ENCODE assay signal across 14 cellular contexts in genomic region chr18:76445741-76446232, GRCh38. TPM values are rescaled to one million over a fixed set of nuclear protein-coding genes. Genes with fewer than 3 reads are reported as not detected.
DNase-seq lines count a peak whose midpoint lies in the region; ATAC-seq, FAIRE-seq and TF ChIP-seq lines count a peak whose summit lies in the region.
"Had no signal": no experiment of that assay in that cellular context is flagged by ENCODE, and none has a peak within 500 bp of the region (broad histone marks: within the 10 kb centered on the region; RNA-seq: fewer than 3 reads in every experiment).

No MANE protein-coding gene starts in this region.

- DNase-seq in HT1080 (ENCODE audit: low read depth): peak; percentile 11
- DNase-seq in bronchial epithelial cell (ENCODE audit: low read depth): no peak
- peak; percentile 35 for DNase-seq in lower lobe of right lung
- DNase-seq in stimulated activated naive B cell treated with anti-CD40 and anti-IgM and Interleukin-4, amounts not matched to agents 10 μg/mL and 1 μg/mL and 100 μg/mL, for 72 hours: no peak
- DNase-seq in DMS 273 (lab: John Stamatoyannopoulos, UW; ENCODE audit: unreplicated experiment): no peak
- no peak for DNase-seq in activated CD4-positive, alpha-beta T cell treated with anti-CD3 and anti-CD28 coated beads for 48 hours
- DNase-seq in activated naive CD8-positive, alpha-beta T cell treated with anti-CD3 and anti-CD28 coated beads for 36 hours: no peak
- no peak for DNase-seq in OCI-M2 (lab: John Stamatoyannopoulos, UW; ENCODE audit: unreplicated experiment)
- DNase-seq: activated CD4-positive, alpha-beta T cell treated with anti-CD3 and anti-CD28 coated beads, Interleukin-2, amount 50 U/mL, for 48 hours; DMS79 treated with DMSO at 0.1 percent for 48 hours; midbrain; NCI-H1930; SJCRH30 had no signal

- TF ChIP-seq CTCF in bronchial epithelial cell (IDR thresholded peaks at IDR 0.05; ENCODE audit: insufficient read depth, low read length, severe bottlenecking) (no peak), lower lobe of right lung (IDR thresholded peaks at IDR 0.05) (no peak)

- peaks cover 10 to 18% of the 10 kb centered on the region in 2 donors for H3K36me3 Mint-ChIP-seq in stimulated activated naive B cell treated with anti-CD40 and anti-IgM and Interleukin-4, amounts not matched to agents 10 μg/mL and 1 μg/mL and 100 μg/mL, for 72 hours
- peaks cover 6% of the 10 kb centered on the region for H3K36me3 Mint-ChIP-seq in activated naive CD8-positive, alpha-beta T cell treated with anti-CD3 and anti-CD28 coated beads for 36 hours

- intact Hi-C loops in lower lobe of right lung (cut with DNase I): no loop called here

- H3K27me3 ChIP-seq in bronchial epithelial cell (ENCODE audit: control insufficient read depth, insufficient read depth, low read length): no peaks in the 10 kb centered on the region
- H3K27me3 ChIP-seq in lower lobe of right lung (ENCODE audit: low read depth): no peaks in the 10 kb centered on the region
- H3K27me3 ChIP-seq: SJCRH30 had no signal

- H3K9me3 Mint-ChIP-seq in stimulated activated naive B cell treated with anti-CD40 and anti-IgM and Interleukin-4, amounts not matched to agents 10 μg/mL and 1 μg/mL and 100 μg/mL, for 72 hours: no peaks in the 10 kb centered on the region
- H3K9me3 Mint-ChIP-seq in activated naive CD8-positive, alpha-beta T cell treated with anti-CD3 and anti-CD28 coated beads for 36 hours: no peaks in the 10 kb centered on the region

- H3K4me1 Mint-ChIP-seq in stimulated activated naive B cell treated with anti-CD40 and anti-IgM and Interleukin-4, amounts not matched to agents 10 μg/mL and 1 μg/mL and 100 μg/mL, for 72 hours: peaks cover 32 to 65% of the 10 kb centered on the region in 2 donors
- peaks cover 30% of the 10 kb centered on the region for H3K4me1 Mint-ChIP-seq in activated naive CD8-positive, alpha-beta T cell treated with anti-CD3 and anti-CD28 coated beads for 36 hours

- FAIRE-seq in bronchial epithelial cell (lab: Jason Lieb, UNC): peak; percentile 55

- no peak for ATAC-seq in lower lobe of right lung
- ATAC-seq in stimulated activated naive B cell treated with anti-CD40 and anti-IgM and Interleukin-4, amounts not matched to agents 10 μg/mL and 1 μg/mL and 100 μg/mL, for 72 hours (replicated peaks): no peak

- H3K9me3 ChIP-seq in lower lobe of right lung: no peaks in the 10 kb centered on the region
- H3K9me3 ChIP-seq: SJCRH30 had no signal

- H3K36me3 ChIP-seq in bronchial epithelial cell (ENCODE audit: control insufficient read depth, insufficient read depth, low read length) (peaks cover 12% of the 10 kb centered on the region), lower lobe of right lung (peaks cover 20% of the 10 kb centered on the region)
- H3K36me3 ChIP-seq: SJCRH30 had no signal

- H3K4me3 Mint-ChIP-seq in stimulated activated naive B cell treated with anti-CD40 and anti-IgM and Interleukin-4, amounts not matched to agents 10 μg/mL and 1 μg/mL and 100 μg/mL, for 72 hours: no peak overlapping the region
- no peak overlapping the region for H3K4me3 Mint-ChIP-seq in activated naive CD8-positive, alpha-beta T cell treated with anti-CD3 and anti-CD28 coated beads for 36 hours

- H3K27ac Mint-ChIP-seq in stimulated activated naive B cell treated with anti-CD40 and anti-IgM and Interleukin-4, amounts not matched to agents 10 μg/mL and 1 μg/mL and 100 μg/mL, for 72 hours: peak overlapping the region; percentile 70
- H3K27ac Mint-ChIP-seq in activated naive CD8-positive, alpha-beta T cell treated with anti-CD3 and anti-CD28 coated beads for 36 hours: no peak overlapping the region

- no peak overlapping the region for H3K27ac ChIP-seq in lower lobe of right lung
- H3K27ac ChIP-seq: HL-60, SJCRH30 had no signal

- no peaks in the 10 kb centered on the region for H3K27me3 Mint-ChIP-seq in stimulated activated naive B cell treated with anti-CD40 and anti-IgM and Interleukin-4, amounts not matched to agents 10 μg/mL and 1 μg/mL and 100 μg/mL, for 72 hours
- H3K27me3 Mint-ChIP-seq in activated naive CD8-positive, alpha-beta T cell treated with anti-CD3 and anti-CD28 coated beads for 36 hours: no peaks in the 10 kb centered on the region

- peaks cover 45% of the 10 kb centered on the region for H3K4me1 ChIP-seq in lower lobe of right lung
- H3K4me1 ChIP-seq: SJCRH30 had no signal

- H3K4me3 ChIP-seq in bronchial epithelial cell (ENCODE audit: low read depth, low read length) (no peak overlapping the region), lower lobe of right lung (no peak overlapping the region)
- H3K4me3 ChIP-seq: SJCRH30 had no signal

RNA-seq across cellular contexts. Expression of gene ZNF516, which starts 49.3 kb away (rescaled TPM):
- 4.0 and 5.3 TPM in 2 replicates for total RNA-seq in HT1080 (2014; rRNA removed; shearing (Covaris generic))
- 4.2 and 5.4 TPM in 2 replicates for polyA plus RNA-seq in HT1080 (2015; cell fraction: cytosol; rRNA removed)
- polyA plus RNA-seq in HT1080 (2015; cell fraction: nucleus; rRNA removed): 8.9 and 11.3 TPM in 2 replicates
- total RNA-seq in bronchial epithelial cell: 16.6 and 20.9 TPM in 2 replicates
- total RNA-seq in lower lobe of right lung: 28.8 TPM
- total RNA-seq in activated naive CD8-positive, alpha-beta T cell treated with anti-CD3 and anti-CD28 coated beads for 36 hours: 1 to 10 TPM; 6.5 to 8.6 TPM

Comparison
In these comparisons a context has a peak if more than half of its experiments do, and no peak if none do; other contexts are left out.
1. DNase-seq: peak in HT1080 (single experiment) and lower lobe of right lung (single experiment); none in bronchial epithelial cell (single experiment), stimulated activated naive B cell treated with anti-CD40 and anti-IgM and Interleukin-4, amounts not matched to agents 10 μg/mL and 1 μg/mL and 100 μg/mL, for 72 hours (single experiment), DMS 273 (single experiment), activated CD4-positive, alpha-beta T cell treated with anti-CD3 and anti-CD28 coated beads for 48 hours (single experiment), activated naive CD8-positive, alpha-beta T cell treated with anti-CD3 and anti-CD28 coated beads for 36 hours (single experiment) and OCI-M2 (single experiment).